In the genomic region with DNA sequence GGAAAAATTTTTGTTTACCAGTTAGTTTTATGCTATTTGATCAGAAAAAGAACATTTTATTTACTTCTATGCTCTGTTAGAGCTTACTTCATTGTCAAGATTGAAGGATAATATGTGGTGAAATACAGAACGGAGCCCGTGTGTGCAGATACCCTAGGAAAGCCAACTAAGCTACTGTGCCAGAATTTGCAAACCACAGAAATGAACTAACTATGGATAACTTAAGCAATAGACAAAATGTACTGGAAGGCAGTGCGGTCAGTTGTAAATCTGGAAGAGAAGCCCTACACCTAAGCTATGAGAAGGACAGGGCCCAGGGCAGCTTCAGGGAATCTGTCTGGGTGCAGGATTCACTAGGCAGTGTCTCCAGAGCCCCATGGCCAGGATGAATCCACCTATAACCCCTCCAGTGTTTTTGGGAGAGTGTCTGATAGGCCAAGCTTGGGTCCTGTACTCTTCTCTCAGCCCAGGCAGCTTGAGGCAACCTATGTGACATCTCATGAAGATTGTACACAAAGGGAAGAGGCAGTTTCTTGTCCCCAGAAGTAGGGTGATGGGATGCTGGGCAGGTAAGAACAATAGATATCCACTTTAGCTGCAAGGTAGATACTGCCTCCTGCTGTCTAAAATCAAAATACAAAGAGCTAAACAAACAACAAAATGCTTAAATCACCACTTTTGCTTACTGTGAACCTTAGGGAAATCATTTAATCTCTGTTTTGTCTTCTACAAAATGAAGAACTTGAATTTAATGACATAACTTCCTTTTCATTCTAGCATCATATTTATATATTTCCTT, we compare ENCODE assay signal across 1 cellular context.
A peak's percentile ranks its signal among the peaks of the same experiment; 100 is the strongest.
TF ChIP-seq lines count a peak whose summit lies in the region.

No MANE protein-coding gene starts in this region.

TF ChIP-seq in HepG2, 621 proteins besides CTCF, POLR2A, EP300 and RAD21:
- TF ChIP-seq SMC3 (IDR thresholded peaks at IDR 0.05; ENCODE audit: low read length) (peak; percentile 39; the same call in 1 of the 2 replicates), JUND (CRISPR knock-in tag; IDR thresholded peaks at IDR 0.05) (no peak), STAG1 (CRISPR knock-in tag; IDR thresholded peaks at IDR 0.05) (peak; percentile 71), MAFK (conservative IDR thresholded peaks at IDR 0.05 in 1 of 2, IDR thresholded peaks at IDR 0.05 in 1 of 2; ENCODE audit: low read length in 2 of 2) (peak; percentile 13 to 27; a peak in 1 of 4 replicates)
